18 cellular contexts compared by ENCODE assay signal in the genomic region with DNA sequence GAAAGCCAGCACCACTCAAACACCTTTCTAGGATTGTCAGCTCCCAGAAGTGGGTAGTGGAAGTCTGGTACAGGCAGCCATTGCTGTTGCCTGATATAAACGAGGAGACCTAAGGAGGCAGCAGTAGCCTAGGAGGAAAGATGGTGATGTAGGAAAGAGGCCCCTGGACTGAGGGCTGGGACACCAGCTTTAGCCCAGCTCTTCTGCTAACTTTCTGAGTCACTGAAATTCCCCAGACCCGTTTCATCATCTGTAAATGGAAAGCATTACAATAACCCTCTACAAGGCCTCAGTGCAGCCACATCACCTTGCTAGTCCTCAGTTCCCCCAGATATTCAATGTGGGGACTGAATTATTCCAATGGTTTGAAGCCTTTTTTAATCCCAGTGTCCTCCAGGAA.
A peak's percentile ranks its signal among the peaks of the same experiment; 100 is the strongest.
DNase-seq lines count a peak whose midpoint lies in the region; ATAC-seq and TF ChIP-seq lines count a peak whose summit lies in the region.
"Had no signal": no experiment of that assay in that cellular context is flagged by ENCODE, and none has a peak within 500 bp of the region (broad histone marks: within the 10 kb centered on the region; RNA-seq: fewer than 3 reads in every experiment).

No MANE protein-coding gene starts in this region.

- no peak for TF ChIP-seq CTCF in GM13976 (IDR thresholded peaks at IDR 0.05; ENCODE audit: borderline replicate concordance, control extremely low read depth, extremely low read depth, insufficient read depth, missing control alignments)
- TF ChIP-seq CTCF in type B pancreatic cell (conservative IDR thresholded peaks at IDR 0.05), result no peak

- H3K4me1 Mint-ChIP-seq in stimulated activated effector memory CD8-positive, alpha-beta T cell treated with anti-CD3 and anti-CD28 coated beads, Interleukin-12 subunit alpha, Interleukin-12 subunit beta, amount 100 ng/mL, for 72 hours, result no peaks in the 10 kb centered on the region
- peaks cover 6% of the 10 kb centered on the region for H3K4me1 Mint-ChIP-seq in type B pancreatic cell (ENCODE audit: unreplicated experiment)

- ATAC-seq in HG02678 (IDR thresholded peaks at IDR 0.05; ENCODE audit: unreplicated experiment), result peak; percentile 79
- peak; percentile 57 for ATAC-seq in stimulated activated effector memory CD8-positive, alpha-beta T cell treated with anti-CD3 and anti-CD28 coated beads, Interleukin-12 subunit alpha, Interleukin-12 subunit beta, amount 100 ng/mL, for 72 hours
- ATAC-seq in GM19467 (IDR thresholded peaks at IDR 0.05; ENCODE audit: unreplicated experiment), result no peak
- ATAC-seq: activated CD4-positive, CD25-positive, alpha-beta regulatory T cell treated with anti-CD3 and anti-CD28 coated beads, Interleukin-2, amount 50 U/mL, for 24 hours; effector memory CD8-positive, alpha-beta T cell; natural killer cell; right lobe of liver had no signal

- H3K27ac Mint-ChIP-seq in stimulated activated effector memory CD8-positive, alpha-beta T cell treated with anti-CD3 and anti-CD28 coated beads, Interleukin-12 subunit alpha, Interleukin-12 subunit beta, amount 100 ng/mL, for 72 hours, result no peak overlapping the region
- no peak overlapping the region for H3K27ac Mint-ChIP-seq in type B pancreatic cell
- H3K27ac Mint-ChIP-seq: activated T-helper 1 cell treated with anti-CD3 and anti-CD28 coated beads, Interleukin-12 subunit alpha, Interleukin-12 subunit beta, Interleukin-2, Interleukin-4 antibody, amounts not matched to agents 30 ng/mL and 10 ng/mL and 1 ng/mL, durations not matched to agents 14 hours and 24 hours and 36 hours; CD8-positive, alpha-beta memory T cell; effector memory CD8-positive, alpha-beta T cell; natural killer cell had no signal

- DNase-seq in GM13976 (ENCODE audit: low spot score) (peak; percentile 22), dedifferentiated amniotic fluid mesenchymal stem cell (ENCODE audit: extremely low spot score) (peak; percentile 58), type B pancreatic cell (ENCODE audit: extremely low spot score, unreplicated experiment) (no peak)
- DNase-seq in stimulated activated effector memory CD8-positive, alpha-beta T cell treated with anti-CD3 and anti-CD28 coated beads, Interleukin-12 subunit alpha, Interleukin-12 subunit beta, amount 100 ng/mL, for 72 hours (ENCODE audit: low spot score in 2 of 2), result no peak
- DNase-seq in activated CD8-positive, alpha-beta memory T cell treated with anti-CD3 and anti-CD28 coated beads, Interleukin-2, amount 50 U/mL, for 48 hours, result no peak
- DNase-seq: brain microvascular endothelial cell; CD8-positive, alpha-beta memory T cell; effector memory CD8-positive, alpha-beta T cell; GDM1; natural killer cell; NCI-H1105; Peyer's patch; right lobe of liver; T-helper 1 cell had no signal

- no peak overlapping the region for H3K4me3 Mint-ChIP-seq in stimulated activated effector memory CD8-positive, alpha-beta T cell treated with anti-CD3 and anti-CD28 coated beads, Interleukin-12 subunit alpha, Interleukin-12 subunit beta, amount 100 ng/mL, for 72 hours
- H3K4me3 Mint-ChIP-seq in type B pancreatic cell, result no peak overlapping the region
- H3K4me3 Mint-ChIP-seq: activated T-helper 1 cell treated with anti-CD3 and anti-CD28 coated beads, Interleukin-12 subunit alpha, Interleukin-12 subunit beta, Interleukin-2, Interleukin-4 antibody, amounts not matched to agents 30 ng/mL and 10 ng/mL and 1 ng/mL, durations not matched to agents 14 hours and 24 hours and 36 hours; CD8-positive, alpha-beta memory T cell; effector memory CD8-positive, alpha-beta T cell; natural killer cell had no signal

- H3K9me3 Mint-ChIP-seq in stimulated activated effector memory CD8-positive, alpha-beta T cell treated with anti-CD3 and anti-CD28 coated beads, Interleukin-12 subunit alpha, Interleukin-12 subunit beta, amount 100 ng/mL, for 72 hours, result peaks cover 3% of the 10 kb centered on the region
- H3K9me3 Mint-ChIP-seq in type B pancreatic cell, result peaks cover 14% of the 10 kb centered on the region
- H3K9me3 Mint-ChIP-seq: activated T-helper 1 cell treated with anti-CD3 and anti-CD28 coated beads, Interleukin-12 subunit alpha, Interleukin-12 subunit beta, Interleukin-2, Interleukin-4 antibody, amounts not matched to agents 30 ng/mL and 10 ng/mL and 1 ng/mL, durations not matched to agents 14 hours and 24 hours and 36 hours; effector memory CD8-positive, alpha-beta T cell; natural killer cell had no signal

- no peaks in the 10 kb centered on the region for H3K36me3 Mint-ChIP-seq in stimulated activated effector memory CD8-positive, alpha-beta T cell treated with anti-CD3 and anti-CD28 coated beads, Interleukin-12 subunit alpha, Interleukin-12 subunit beta, amount 100 ng/mL, for 72 hours
- H3K36me3 Mint-ChIP-seq in type B pancreatic cell, result no peaks in the 10 kb centered on the region
- H3K36me3 Mint-ChIP-seq: natural killer cell had no signal

- no peaks in the 10 kb centered on the region for H3K27me3 Mint-ChIP-seq in type B pancreatic cell

- in situ Hi-C loops in GM13976 (cut with MboI; ENCODE audit: low sequenced_read_pairs, unreplicated experiment), result no loop called here

Comparison
In these comparisons a context has a peak if more than half of its experiments do, and no peak if none do; other contexts are left out.
1. DNase-seq: peak in GM13976 (single experiment) and dedifferentiated amniotic fluid mesenchymal stem cell (single experiment); none in stimulated activated effector memory CD8-positive, alpha-beta T cell treated with anti-CD3 and anti-CD28 coated beads, Interleukin-12 subunit alpha, Interleukin-12 subunit beta, amount 100 ng/mL, for 72 hours (0 of 2), activated CD8-positive, alpha-beta memory T cell treated with anti-CD3 and anti-CD28 coated beads, Interleukin-2, amount 50 U/mL, for 48 hours (single experiment) and type B pancreatic cell (single experiment).